Comparison of ENCODE assay signal across 2 cellular contexts in the genomic region with DNA sequence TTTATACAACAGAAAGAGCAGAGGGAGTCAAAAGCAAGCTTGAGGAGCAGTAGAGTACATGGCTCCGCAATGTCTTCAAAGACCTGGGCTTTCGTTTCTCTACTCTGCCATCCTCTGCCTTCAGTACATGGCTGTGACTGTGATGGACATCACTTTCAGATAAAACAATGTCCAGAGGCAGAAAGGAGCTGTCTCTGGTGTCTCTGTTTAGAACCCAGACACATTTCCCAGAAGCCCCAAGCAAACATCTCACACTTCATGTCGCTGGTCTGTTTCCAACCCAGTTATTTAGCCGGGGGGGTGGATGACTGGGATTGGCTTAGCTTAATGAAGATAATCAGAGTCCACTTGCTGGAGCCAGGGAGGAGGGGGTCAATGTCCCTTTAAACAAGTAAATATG.
TF ChIP-seq lines count a peak whose summit lies in the region.

No MANE protein-coding gene starts in this region.

TF ChIP-seq in liver, 16 proteins besides CTCF, POLR2A, EP300 and RAD21:
- TF ChIP-seq SP1 (IDR thresholded peaks at IDR 0.05) (peak; percentile 11), RXRA (IDR thresholded peaks at IDR 0.05) (peak; percentile 11 to 15), HNF4G (IDR thresholded peaks at IDR 0.05) (no peak)
- TF ChIP-seq, protein P1, sequence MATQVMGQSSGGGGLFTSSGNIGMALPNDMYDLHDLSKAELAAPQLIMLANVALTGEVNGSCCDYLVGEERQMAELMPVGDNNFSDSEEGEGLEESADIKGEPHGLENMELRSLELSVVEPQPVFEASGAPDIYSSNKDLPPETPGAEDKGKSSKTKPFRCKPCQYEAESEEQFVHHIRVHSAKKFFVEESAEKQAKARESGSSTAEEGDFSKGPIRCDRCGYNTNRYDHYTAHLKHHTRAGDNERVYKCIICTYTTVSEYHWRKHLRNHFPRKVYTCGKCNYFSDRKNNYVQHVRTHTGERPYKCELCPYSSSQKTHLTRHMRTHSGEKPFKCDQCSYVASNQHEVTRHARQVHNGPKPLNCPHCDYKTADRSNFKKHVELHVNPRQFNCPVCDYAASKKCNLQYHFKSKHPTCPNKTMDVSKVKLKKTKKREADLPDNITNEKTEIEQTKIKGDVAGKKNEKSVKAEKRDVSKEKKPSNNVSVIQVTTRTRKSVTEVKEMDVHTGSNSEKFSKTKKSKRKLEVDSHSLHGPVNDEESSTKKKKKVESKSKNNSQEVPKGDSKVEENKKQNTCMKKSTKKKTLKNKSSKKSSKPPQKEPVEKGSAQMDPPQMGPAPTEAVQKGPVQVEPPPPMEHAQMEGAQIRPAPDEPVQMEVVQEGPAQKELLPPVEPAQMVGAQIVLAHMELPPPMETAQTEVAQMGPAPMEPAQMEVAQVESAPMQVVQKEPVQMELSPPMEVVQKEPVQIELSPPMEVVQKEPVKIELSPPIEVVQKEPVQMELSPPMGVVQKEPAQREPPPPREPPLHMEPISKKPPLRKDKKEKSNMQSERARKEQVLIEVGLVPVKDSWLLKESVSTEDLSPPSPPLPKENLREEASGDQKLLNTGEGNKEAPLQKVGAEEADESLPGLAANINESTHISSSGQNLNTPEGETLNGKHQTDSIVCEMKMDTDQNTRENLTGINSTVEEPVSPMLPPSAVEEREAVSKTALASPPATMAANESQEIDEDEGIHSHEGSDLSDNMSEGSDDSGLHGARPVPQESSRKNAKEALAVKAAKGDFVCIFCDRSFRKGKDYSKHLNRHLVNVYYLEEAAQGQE (IDR thresholded peaks at IDR 0.05), result no peak

TF ChIP-seq in IMR-90, 13 proteins besides CTCF, POLR2A, EP300 and RAD21:
- TF ChIP-seq RFX5 (IDR thresholded peaks at IDR 0.05; ENCODE audit: low read depth, low read length) (no peak), MXI1 (IDR thresholded peaks at IDR 0.05; ENCODE audit: borderline replicate concordance, low read depth, low read length) (no peak), MAFK (IDR thresholded peaks at IDR 0.05; ENCODE audit: low read depth, low read length) (no peak), RCOR1 (IDR thresholded peaks at IDR 0.05; ENCODE audit: insufficient replicate concordance, low read length) (no peak), SMC3 (IDR thresholded peaks at IDR 0.05; ENCODE audit: low read depth, low read length) (no peak), FOS (IDR thresholded peaks at IDR 0.05; ENCODE audit: low read depth, low read length) (no peak), CHD1 (IDR thresholded peaks at IDR 0.05; ENCODE audit: low read depth, low read length) (no peak), CEBPB (IDR thresholded peaks at IDR 0.05; ENCODE audit: low read depth, low read length) (no peak), MAZ (IDR thresholded peaks at IDR 0.05; ENCODE audit: borderline replicate concordance, low read depth, low read length) (no peak), BHLHE40 (IDR thresholded peaks at IDR 0.05; ENCODE audit: low read depth, low read length) (no peak), NFE2L2 (IDR thresholded peaks at IDR 0.05; ENCODE audit: low read depth, low read length) (no peak)
- TF ChIP-seq, protein P2, sequence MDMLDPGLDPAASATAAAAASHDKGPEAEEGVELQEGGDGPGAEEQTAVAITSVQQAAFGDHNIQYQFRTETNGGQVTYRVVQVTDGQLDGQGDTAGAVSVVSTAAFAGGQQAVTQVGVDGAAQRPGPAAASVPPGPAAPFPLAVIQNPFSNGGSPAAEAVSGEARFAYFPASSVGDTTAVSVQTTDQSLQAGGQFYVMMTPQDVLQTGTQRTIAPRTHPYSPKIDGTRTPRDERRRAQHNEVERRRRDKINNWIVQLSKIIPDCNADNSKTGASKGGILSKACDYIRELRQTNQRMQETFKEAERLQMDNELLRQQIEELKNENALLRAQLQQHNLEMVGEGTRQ (IDR thresholded peaks at IDR 0.05; ENCODE audit: low read depth, low read length), result no peak
- TF ChIP-seq, protein P3, sequence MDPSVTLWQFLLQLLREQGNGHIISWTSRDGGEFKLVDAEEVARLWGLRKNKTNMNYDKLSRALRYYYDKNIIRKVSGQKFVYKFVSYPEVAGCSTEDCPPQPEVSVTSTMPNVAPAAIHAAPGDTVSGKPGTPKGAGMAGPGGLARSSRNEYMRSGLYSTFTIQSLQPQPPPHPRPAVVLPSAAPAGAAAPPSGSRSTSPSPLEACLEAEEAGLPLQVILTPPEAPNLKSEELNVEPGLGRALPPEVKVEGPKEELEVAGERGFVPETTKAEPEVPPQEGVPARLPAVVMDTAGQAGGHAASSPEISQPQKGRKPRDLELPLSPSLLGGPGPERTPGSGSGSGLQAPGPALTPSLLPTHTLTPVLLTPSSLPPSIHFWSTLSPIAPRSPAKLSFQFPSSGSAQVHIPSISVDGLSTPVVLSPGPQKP (IDR thresholded peaks at IDR 0.05; ENCODE audit: borderline replicate concordance, low read depth, low read length), result no peak
